In genomic region chr13:54884645-54885044, GRCh38 we compare ENCODE assay signal across 18 cellular contexts.
DNase-seq lines count a peak whose midpoint lies in the region; ATAC-seq and TF ChIP-seq lines count a peak whose summit lies in the region.
"Had no signal": no experiment of that assay in that cellular context is flagged by ENCODE, and none has a peak within 500 bp of the region (broad histone marks: within the 10 kb centered on the region; RNA-seq: fewer than 3 reads in every experiment).

No MANE protein-coding gene starts in this region.

- peaks cover 2% of the 10 kb centered on the region for H3K79me1 ChIP-seq in trophoblast cell (ENCODE audit: low read length)

- H3K9me2 ChIP-seq in GM23338 (ENCODE audit: insufficient read depth) = 0 out of 2 replicates have a peak, but pooled peaks cover 3% of the 10 kb centered on the region

- H2BK120ac ChIP-seq in trophoblast cell (ENCODE audit: insufficient read depth, low read length, poor library complexity) = no peak overlapping the region

- H3K36me3 Mint-ChIP-seq in GM23338 (ENCODE audit: low read depth) = peaks cover 6% of the 10 kb centered on the region; the same call in 1 of the 3 replicates
- H3K36me3 Mint-ChIP-seq in WTC11 = no peaks in the 10 kb centered on the region
- H3K36me3 Mint-ChIP-seq: CD4-positive, CD25-positive, alpha-beta regulatory T cell; CD8-positive, alpha-beta T cell had no signal

- POLR2A ChIA-PET in WTC11 (lab: Charles Lee) = no interaction called here

- H3K79me2 ChIP-seq in GM23338 (replicated peaks; ENCODE audit: insufficient read depth) (no peaks in the 10 kb centered on the region), trophoblast cell (ENCODE audit: control insufficient read depth, insufficient read depth, low read length, poor library complexity) (no peaks in the 10 kb centered on the region)

- ATAC-seq in GM23338 (no peak), WTC11 (peak; percentile 20; the same call in 1 of the 2 replicates), GM19455 (IDR thresholded peaks at IDR 0.05; ENCODE audit: unreplicated experiment) (no peak)
- ATAC-seq: CD8-positive, alpha-beta T cell had no signal

- no peak for TF ChIP-seq POLR2A in breast epithelium (IDR thresholded peaks at IDR 0.05)

- H2BK5ac ChIP-seq in trophoblast cell (ENCODE audit: low read depth, low read length, poor library complexity) = no peak overlapping the region

- no peaks in the 10 kb centered on the region for H4K20me1 ChIP-seq in GM23338 (replicated peaks; ENCODE audit: insufficient read depth)
- H4K20me1 ChIP-seq: BLaER1 had no signal

- no peak overlapping the region for H3K14ac ChIP-seq in trophoblast cell (ENCODE audit: low read length)

- H3K27ac ChIP-seq in GM23338 (ENCODE audit: low read depth) = no peak overlapping the region
- no peak overlapping the region for H3K27ac ChIP-seq in trophoblast cell (ENCODE audit: low read depth, low read length)
- no peak overlapping the region for H3K27ac ChIP-seq in breast epithelium
- H3K27ac ChIP-seq: 22Rv1, BLaER1, C4-2B, GM23248 had no signal

- no peak overlapping the region for H3K23ac ChIP-seq in trophoblast cell (ENCODE audit: low read length)

- H3K27me3 ChIP-seq in GM23338 (ENCODE audit: insufficient read depth) (no peaks in the 10 kb centered on the region), trophoblast cell (ENCODE audit: insufficient read depth, low read length) (no peaks in the 10 kb centered on the region), breast epithelium (no peaks in the 10 kb centered on the region)
- H3K27me3 ChIP-seq: BLaER1 had no signal

- H2AFZ ChIP-seq in GM23338 = 0 out of 2 replicates have a peak overlapping the region, but pooled peaks have one; percentile 14
- no peak overlapping the region for H2AFZ ChIP-seq in trophoblast cell (ENCODE audit: insufficient read depth, low read length, poor library complexity)
- H2AFZ ChIP-seq: GM23248 had no signal

- H4K91ac ChIP-seq in trophoblast cell (ENCODE audit: low read depth, low read length) = no peak overlapping the region

- H2AK5ac ChIP-seq in trophoblast cell (ENCODE audit: low read length) = no peak overlapping the region

- H3K36me3 ChIP-seq in GM23338 (ENCODE audit: insufficient read depth) = no peaks in the 10 kb centered on the region
- H3K36me3 ChIP-seq in trophoblast cell (ENCODE audit: control insufficient read depth in 1 of 2, insufficient read depth in 2 of 2, low read length in 2 of 2) = peaks cover 0 to 3% of the 10 kb centered on the region in 2 experiments
- no peaks in the 10 kb centered on the region for H3K36me3 ChIP-seq in breast epithelium
- H3K36me3 ChIP-seq: BLaER1 had no signal

- intact Hi-C loops in breast epithelium (cut with DNase I; ENCODE audit: low total_unique reads) = no loop called here

- no peaks in the 10 kb centered on the region for H3F3A ChIP-seq in GM23338 (replicated peaks; ENCODE audit: low read depth)

- CTCF ChIA-PET in WTC11 (lab: Charles Lee) = no interaction called here

- no peak overlapping the region for H3K9ac ChIP-seq in trophoblast cell (ENCODE audit: low read length)
- H3K9ac ChIP-seq: BLaER1, GM23248 had no signal

- H2BK12ac ChIP-seq in trophoblast cell (ENCODE audit: low read length) = peak overlapping the region; percentile 49

- no peak overlapping the region for H4K8ac ChIP-seq in trophoblast cell (ENCODE audit: low read depth, low read length)

- H3K4me1 ChIP-seq in GM23338 (ENCODE audit: insufficient read depth) = no peaks in the 10 kb centered on the region
- no peaks in the 10 kb centered on the region for H3K4me1 ChIP-seq in trophoblast cell (ENCODE audit: control insufficient read depth in 1 of 2, insufficient read depth in 2 of 2, low read length in 2 of 2)
- H3K4me1 ChIP-seq in breast epithelium = no peaks in the 10 kb centered on the region
- H3K4me1 ChIP-seq: BLaER1, Caco-2 had no signal

- H3K4me3 Mint-ChIP-seq in GM23338 (no peak overlapping the region), WTC11 (no peak overlapping the region)
- H3K4me3 Mint-ChIP-seq: B cell; CD4-positive, CD25-positive, alpha-beta regulatory T cell; CD8-positive, alpha-beta T cell had no signal

- H3K4me2 ChIP-seq in GM23338 (no peak overlapping the region), trophoblast cell (ENCODE audit: low read length) (no peak overlapping the region)
- H3K4me2 ChIP-seq: BLaER1 had no signal

- no CpG with 5 or more reads among the region's 3 CpGs for WGBS in trophoblast cell (ENCODE audit: extremely low coverage, insufficient coverage, insufficient read length)

- H3K9me3 Mint-ChIP-seq in GM23338 (0 out of 3 replicates have a peak, but pooled peaks cover 3% of the 10 kb centered on the region), WTC11 (peaks cover 17% of the 10 kb centered on the region; the same call in 1 of the 2 replicates)

- H3K4ac ChIP-seq in trophoblast cell (ENCODE audit: low read depth, low read length) = no peak overlapping the region

- no peak overlapping the region for H3K27ac Mint-ChIP-seq in GM23338
- no peak overlapping the region for H3K27ac Mint-ChIP-seq in WTC11
- H3K27ac Mint-ChIP-seq: B cell; CD4-positive, CD25-positive, alpha-beta regulatory T cell; CD8-positive, alpha-beta T cell had no signal

- H3K27me3 Mint-ChIP-seq in GM23338 (ENCODE audit: insufficient read depth, low read depth, poor library complexity) (peaks cover 6% of the 10 kb centered on the region), WTC11 (ENCODE audit: low read depth) (no peaks in the 10 kb centered on the region)
- H3K27me3 Mint-ChIP-seq: B cell; CD4-positive, CD25-positive, alpha-beta regulatory T cell had no signal

- peaks cover 3% of the 10 kb centered on the region; the same call in 2 of the 3 replicates for H3K4me1 Mint-ChIP-seq in GM23338
- peaks cover 9% of the 10 kb centered on the region for H3K4me1 Mint-ChIP-seq in WTC11
- H3K4me1 Mint-ChIP-seq: B cell; CD4-positive, CD25-positive, alpha-beta regulatory T cell had no signal

- no peak for TF ChIP-seq CTCF in GM23338 (conservative IDR thresholded peaks at IDR 0.05; ENCODE audit: low read depth in 2 of 2)
- TF ChIP-seq CTCF in WTC11 (IDR thresholded peaks at IDR 0.05) = no peak
- no peak for TF ChIP-seq CTCF in breast epithelium (IDR thresholded peaks at IDR 0.05)

- H3K9me3 ChIP-seq in trophoblast cell (ENCODE audit: insufficient read depth, low read depth, low read length) (no peaks in the 10 kb centered on the region), breast epithelium (no peaks in the 10 kb centered on the region)
- H3K9me3 ChIP-seq: BLaER1, Caco-2 had no signal

- no peak overlapping the region for H4K12ac ChIP-seq in trophoblast cell (ENCODE audit: low read depth, low read length)

- H3K4me3 ChIP-seq in GM23338 (no peak overlapping the region), trophoblast cell (ENCODE audit: low read depth, low read length) (no peak overlapping the region), breast epithelium (no peak overlapping the region)
- H3K4me3 ChIP-seq: BLaER1, GM23248 had no signal

- H3K18ac ChIP-seq in trophoblast cell (ENCODE audit: low read length) = no peak overlapping the region

- no peak for DNase-seq in GM23338 (ENCODE audit: low spot score)
- DNase-seq in NCI-H69 (lab: John Stamatoyannopoulos, UW) = peak; percentile 87
- no peak for DNase-seq in WTC11 (ENCODE audit: low spot score)
- DNase-seq in trophoblast cell = no peak
- no peak for DNase-seq in breast epithelium (ENCODE audit: low spot score in 2 of 2)
- no peak for DNase-seq in HPDE6-E6E7 (ENCODE audit: extremely low spot score)
- DNase-seq: Caco-2; CD4-positive, CD25-positive, alpha-beta regulatory T cell; CD8-positive, alpha-beta T cell; DMS153; DND-41; GM23248; HCEC 1CT had no signal

TF ChIP-seq in GM23338, 12 proteins besides CTCF, POLR2A, EP300 and RAD21 (continues in another document):
- TF ChIP-seq JUNB (IDR thresholded peaks at IDR 0.05; ENCODE audit: unreplicated experiment) = no peak

TF ChIP-seq in WTC11, 78 proteins besides CTCF, POLR2A, EP300 and RAD21:
- TF ChIP-seq ZBTB21 (CRISPR knock-in tag; IDR thresholded peaks at IDR 0.05; ENCODE audit: borderline replicate concordance) = no peak
- TF ChIP-seq KAT7 (CRISPR knock-in tag; IDR thresholded peaks at IDR 0.05; ENCODE audit: borderline replicate concordance) = no peak
- TF ChIP-seq ZNF121 (CRISPR knock-in tag; IDR thresholded peaks at IDR 0.05) = no peak
- no peak for TF ChIP-seq CREB1 (CRISPR knock-in tag; IDR thresholded peaks at IDR 0.05)
- TF ChIP-seq, protein P1, sequence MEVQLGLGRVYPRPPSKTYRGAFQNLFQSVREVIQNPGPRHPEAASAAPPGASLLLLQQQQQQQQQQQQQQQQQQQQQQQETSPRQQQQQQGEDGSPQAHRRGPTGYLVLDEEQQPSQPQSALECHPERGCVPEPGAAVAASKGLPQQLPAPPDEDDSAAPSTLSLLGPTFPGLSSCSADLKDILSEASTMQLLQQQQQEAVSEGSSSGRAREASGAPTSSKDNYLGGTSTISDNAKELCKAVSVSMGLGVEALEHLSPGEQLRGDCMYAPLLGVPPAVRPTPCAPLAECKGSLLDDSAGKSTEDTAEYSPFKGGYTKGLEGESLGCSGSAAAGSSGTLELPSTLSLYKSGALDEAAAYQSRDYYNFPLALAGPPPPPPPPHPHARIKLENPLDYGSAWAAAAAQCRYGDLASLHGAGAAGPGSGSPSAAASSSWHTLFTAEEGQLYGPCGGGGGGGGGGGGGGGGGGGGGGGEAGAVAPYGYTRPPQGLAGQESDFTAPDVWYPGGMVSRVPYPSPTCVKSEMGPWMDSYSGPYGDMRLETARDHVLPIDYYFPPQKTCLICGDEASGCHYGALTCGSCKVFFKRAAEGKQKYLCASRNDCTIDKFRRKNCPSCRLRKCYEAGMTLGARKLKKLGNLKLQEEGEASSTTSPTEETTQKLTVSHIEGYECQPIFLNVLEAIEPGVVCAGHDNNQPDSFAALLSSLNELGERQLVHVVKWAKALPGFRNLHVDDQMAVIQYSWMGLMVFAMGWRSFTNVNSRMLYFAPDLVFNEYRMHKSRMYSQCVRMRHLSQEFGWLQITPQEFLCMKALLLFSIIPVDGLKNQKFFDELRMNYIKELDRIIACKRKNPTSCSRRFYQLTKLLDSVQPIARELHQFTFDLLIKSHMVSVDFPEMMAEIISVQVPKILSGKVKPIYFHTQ (CRISPR knock-in tag; IDR thresholded peaks at IDR 0.05) = no peak
